ENCODE assay signal across 1 cellular context in genomic region chr6:34924831-34925613, GRCh38.
TF ChIP-seq lines count a peak whose summit lies in the region.

No MANE protein-coding gene starts in this region.

TF ChIP-seq in K562, 482 proteins besides CTCF, POLR2A, EP300 and RAD21 (continued from another document):
- TF ChIP-seq ZBTB49 (CRISPR knock-in tag; IDR thresholded peaks at IDR 0.05; ENCODE audit: borderline replicate concordance), result no peak
- no peak for TF ChIP-seq POLR3A (IDR thresholded peaks at IDR 0.05; ENCODE audit: borderline replicate concordance, extremely low read depth, insufficient read depth, insufficient read length)
- no peak for TF ChIP-seq ZNF445 (CRISPR knock-in tag; IDR thresholded peaks at IDR 0.05; ENCODE audit: low read depth)
- no peak for TF ChIP-seq ZNF511 (CRISPR knock-in tag; IDR thresholded peaks at IDR 0.05)
- no peak for TF ChIP-seq FOXK1 (CRISPR knock-in tag; IDR thresholded peaks at IDR 0.05; ENCODE audit: borderline replicate concordance)
- TF ChIP-seq ZNF280A (IDR thresholded peaks at IDR 0.05; ENCODE audit: low read depth, partially characterized antibody), result no peak
- TF ChIP-seq CGGBP1 (CRISPR knock-in tag; IDR thresholded peaks at IDR 0.05), result no peak
TF ChIP-seq in K562: peak in this region for 2.
